ENCODE assay signal across 1 cellular context in genomic region chr3:157094751-157095480, GRCh38.
TF ChIP-seq lines count a peak whose summit lies in the region.

No MANE protein-coding gene starts in this region.

TF ChIP-seq in HepG2, 621 proteins besides CTCF, POLR2A, EP300 and RAD21 (continued from another document and continues in another):
- TF ChIP-seq, protein P1, sequence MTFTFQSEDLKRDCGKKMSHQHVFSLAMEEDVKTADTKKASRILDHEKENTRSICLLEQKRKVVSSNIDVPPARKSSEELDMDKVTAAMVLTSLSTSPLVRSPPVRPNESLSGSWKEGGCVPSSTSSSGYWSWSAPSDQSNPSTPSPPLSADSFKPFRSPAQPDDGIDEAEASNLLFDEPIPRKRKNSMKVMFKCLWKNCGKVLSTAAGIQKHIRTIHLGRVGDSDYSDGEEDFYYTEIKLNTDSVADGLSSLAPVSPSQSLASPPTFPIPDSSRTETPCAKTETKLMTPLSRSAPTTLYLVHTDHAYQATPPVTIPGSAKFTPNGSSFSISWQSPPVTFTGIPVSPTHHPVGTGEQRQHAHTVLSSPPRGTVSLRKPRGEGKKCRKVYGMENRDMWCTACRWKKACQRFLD (CRISPR knock-in tag; IDR thresholded peaks at IDR 0.05; ENCODE audit: borderline replicate concordance): no peak
- TF ChIP-seq HOXD1 (CRISPR knock-in tag; IDR thresholded peaks at IDR 0.05): peak; percentile 31; the same call in 1 of the 2 replicates
- TF ChIP-seq GTF2F1 (IDR thresholded peaks at IDR 0.05; ENCODE audit: low read length): no peak
- peak; percentile 42; the same call in 1 of the 2 replicates for TF ChIP-seq FOXJ3 (CRISPR knock-in tag; IDR thresholded peaks at IDR 0.05; ENCODE audit: borderline replicate concordance)
- TF ChIP-seq ETV6 (CRISPR knock-in tag; conservative IDR thresholded peaks at IDR 0.05): no peak
- peak; percentile 66 for TF ChIP-seq FOXA3 (CRISPR knock-in tag; IDR thresholded peaks at IDR 0.05)
- TF ChIP-seq PAX8 (CRISPR knock-in tag; IDR thresholded peaks at IDR 0.05; ENCODE audit: borderline replicate concordance): no peak
- TF ChIP-seq HMG20A (CRISPR knock-in tag; IDR thresholded peaks at IDR 0.05; ENCODE audit: borderline replicate concordance): peak; percentile 76; the same call in 1 of the 2 replicates
- TF ChIP-seq, protein P2, sequence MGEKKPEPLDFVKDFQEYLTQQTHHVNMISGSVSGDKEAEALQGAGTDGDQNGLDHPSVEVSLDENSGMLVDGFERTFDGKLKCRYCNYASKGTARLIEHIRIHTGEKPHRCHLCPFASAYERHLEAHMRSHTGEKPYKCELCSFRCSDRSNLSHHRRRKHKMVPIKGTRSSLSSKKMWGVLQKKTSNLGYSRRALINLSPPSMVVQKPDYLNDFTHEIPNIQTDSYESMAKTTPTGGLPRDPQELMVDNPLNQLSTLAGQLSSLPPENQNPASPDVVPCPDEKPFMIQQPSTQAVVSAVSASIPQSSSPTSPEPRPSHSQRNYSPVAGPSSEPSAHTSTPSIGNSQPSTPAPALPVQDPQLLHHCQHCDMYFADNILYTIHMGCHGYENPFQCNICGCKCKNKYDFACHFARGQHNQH (CRISPR knock-in tag; IDR thresholded peaks at IDR 0.05): peak; percentile 45; the same call in 1 of the 2 replicates
- TF ChIP-seq THRA (CRISPR knock-in tag; IDR thresholded peaks at IDR 0.05; ENCODE audit: borderline replicate concordance): no peak
- no peak for TF ChIP-seq KLF11 (CRISPR knock-in tag; IDR thresholded peaks at IDR 0.05)
- TF ChIP-seq MXD1 (CRISPR knock-in tag; IDR thresholded peaks at IDR 0.05): no peak
- no peak for TF ChIP-seq ZSCAN5A (CRISPR knock-in tag; IDR thresholded peaks at IDR 0.05; ENCODE audit: borderline replicate concordance)
- TF ChIP-seq JUNB (CRISPR knock-in tag; IDR thresholded peaks at IDR 0.05; ENCODE audit: borderline replicate concordance): no peak
- TF ChIP-seq ZBTB3 (CRISPR knock-in tag; IDR thresholded peaks at IDR 0.05; ENCODE audit: borderline replicate concordance, low read depth): no peak
- peak; percentile 25; the same call in 1 of the 2 replicates for TF ChIP-seq ZNF556 (CRISPR knock-in tag; IDR thresholded peaks at IDR 0.05; ENCODE audit: borderline replicate concordance)
- TF ChIP-seq DNMT3B (CRISPR knock-in tag; conservative IDR thresholded peaks at IDR 0.05): no peak
- no peak for TF ChIP-seq ZNF567 (CRISPR knock-in tag; IDR thresholded peaks at IDR 0.05; ENCODE audit: borderline replicate concordance)
- TF ChIP-seq ERF (CRISPR knock-in tag; IDR thresholded peaks at IDR 0.05): peak; percentile 71
- TF ChIP-seq, protein P3, sequence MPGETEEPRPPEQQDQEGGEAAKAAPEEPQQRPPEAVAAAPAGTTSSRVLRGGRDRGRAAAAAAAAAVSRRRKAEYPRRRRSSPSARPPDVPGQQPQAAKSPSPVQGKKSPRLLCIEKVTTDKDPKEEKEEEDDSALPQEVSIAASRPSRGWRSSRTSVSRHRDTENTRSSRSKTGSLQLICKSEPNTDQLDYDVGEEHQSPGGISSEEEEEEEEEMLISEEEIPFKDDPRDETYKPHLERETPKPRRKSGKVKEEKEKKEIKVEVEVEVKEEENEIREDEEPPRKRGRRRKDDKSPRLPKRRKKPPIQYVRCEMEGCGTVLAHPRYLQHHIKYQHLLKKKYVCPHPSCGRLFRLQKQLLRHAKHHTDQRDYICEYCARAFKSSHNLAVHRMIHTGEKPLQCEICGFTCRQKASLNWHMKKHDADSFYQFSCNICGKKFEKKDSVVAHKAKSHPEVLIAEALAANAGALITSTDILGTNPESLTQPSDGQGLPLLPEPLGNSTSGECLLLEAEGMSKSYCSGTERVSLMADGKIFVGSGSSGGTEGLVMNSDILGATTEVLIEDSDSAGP (CRISPR knock-in tag; IDR thresholded peaks at IDR 0.05; ENCODE audit: borderline replicate concordance): no peak
- TF ChIP-seq MAF1 (CRISPR knock-in tag; IDR thresholded peaks at IDR 0.05; ENCODE audit: borderline replicate concordance): no peak
- TF ChIP-seq MYNN (CRISPR knock-in tag; IDR thresholded peaks at IDR 0.05; ENCODE audit: low read depth): no peak
- peak; percentile 69; the same call in 1 of the 2 replicates for TF ChIP-seq TBX3 (IDR thresholded peaks at IDR 0.05; ENCODE audit: borderline replicate concordance)
- TF ChIP-seq ZNF772 (CRISPR knock-in tag; IDR thresholded peaks at IDR 0.05): 0 out of 2 replicates have a peak, but pooled peaks have one; percentile 34
- no peak for TF ChIP-seq ZSCAN25 (CRISPR knock-in tag; IDR thresholded peaks at IDR 0.05)
- peak; percentile 68; the same call in 1 of the 2 replicates for TF ChIP-seq SOX5 (CRISPR knock-in tag; IDR thresholded peaks at IDR 0.05; ENCODE audit: borderline replicate concordance)
- no peak for TF ChIP-seq TSC22D2 (CRISPR knock-in tag; IDR thresholded peaks at IDR 0.05; ENCODE audit: borderline replicate concordance)
- TF ChIP-seq BHLHE40 (IDR thresholded peaks at IDR 0.05; ENCODE audit: low read length): 0 out of 2 replicates have a peak, but pooled peaks have one; percentile 18
- peak; percentile 98 for TF ChIP-seq TEAD3 (CRISPR knock-in tag; optimal IDR thresholded peaks at IDR 0.05; ENCODE audit: borderline replicate concordance)
- peak; percentile 31; the same call in 1 of the 2 replicates for TF ChIP-seq ISL2 (CRISPR knock-in tag; IDR thresholded peaks at IDR 0.05)
- TF ChIP-seq HNF4A (CRISPR knock-in tag; IDR thresholded peaks at IDR 0.05): peak; percentile 90
- 0 out of 2 replicates have a peak, but pooled peaks have one; percentile 50 for TF ChIP-seq DPF2 (CRISPR knock-in tag; IDR thresholded peaks at IDR 0.05; ENCODE audit: borderline replicate concordance, low read depth)
- peak; percentile 44; the same call in 1 of the 2 replicates for TF ChIP-seq KLF12 (CRISPR knock-in tag; IDR thresholded peaks at IDR 0.05; ENCODE audit: borderline replicate concordance)
- TF ChIP-seq FOXP4 (CRISPR knock-in tag; IDR thresholded peaks at IDR 0.05): peak; percentile 66
- no peak for TF ChIP-seq KIAA2018 (CRISPR knock-in tag; IDR thresholded peaks at IDR 0.05; ENCODE audit: borderline replicate concordance)
- peak; percentile 75; the same call in 1 of the 2 replicates for TF ChIP-seq RCOR2 (CRISPR knock-in tag; IDR thresholded peaks at IDR 0.05)
- peak; percentile 84 for TF ChIP-seq FOSL2 (CRISPR knock-in tag; IDR thresholded peaks at IDR 0.05)
